ENCODE assay signal across 8 cellular contexts in genomic region chr4:108168672-108169562, GRCh38. TPM values are rescaled to one million over a fixed set of nuclear protein-coding genes. Genes with fewer than 3 reads are reported as not detected.
DNase-seq lines count a peak whose midpoint lies in the region; FAIRE-seq and TF ChIP-seq lines count a peak whose summit lies in the region.

Gene LEF1, minus strand, starts transcription at chr4:108168932. Its CDS starts 1,165 bp downstream, at chr4:108167767.

- H3K27ac ChIP-seq in H9 (ENCODE audit: insufficient read length, low read depth, low read length) (no peak within 1 kb of the TSS), H1 (ENCODE audit: low read depth, low read length) (no peak within 1 kb of the TSS), stomach smooth muscle (ENCODE audit: low read length) (no peak within 1 kb of the TSS)

- H3K4me3 Mint-ChIP-seq in H9 = peak within 1 kb of the TSS; percentile 48 to 91

- TF ChIP-seq RAD21 in H1 (IDR thresholded peaks at IDR 0.05 in 1 of 2, conservative IDR thresholded peaks at IDR 0.05 in 1 of 2; ENCODE audit: low read depth in 2 of 2, low read length in 2 of 2) = 0 out of 4 replicates have a peak, but pooled peaks of 1 of the 2 experiments have one; percentile 1

- H2AFZ ChIP-seq in H9 (ENCODE audit: low read length) = no peak within 1 kb of the TSS
- H2AFZ ChIP-seq in H1 (ENCODE audit: low read length) = no peak within 1 kb of the TSS; the same call in 1 of the 2 replicates

- H3K23me2 ChIP-seq in H9 (ENCODE audit: insufficient read length, low read depth, low read length, poor library complexity, severe bottlenecking) = peaks cover 39% of the 10 kb centered on the region
- peaks cover 35% of the 10 kb centered on the region for H3K23me2 ChIP-seq in H1 (ENCODE audit: low read depth, low read length)

- peaks cover 0 to 3% (median 0%) of the 10 kb centered on the region in 4 experiments; a peak in 1 of 8 replicates for H3K36me3 ChIP-seq in H1 (ENCODE audit: control insufficient read depth in 2 of 4, insufficient read depth in 4 of 4, low read length in 3 of 4)
- H3K36me3 ChIP-seq in stomach smooth muscle (ENCODE audit: control insufficient read depth in 2 of 2, insufficient read depth in 2 of 2, low read length in 2 of 2) = no peaks in the 10 kb centered on the region

- H3T11ph ChIP-seq in H9 (ENCODE audit: low read length) = no peak within 1 kb of the TSS

- no CpG with 5 or more reads among the region's 61 CpGs for WGBS in H9 (ENCODE audit: extremely low coverage, insufficient read length, low lambda C conversion rate)
- WGBS in H1 (ENCODE audit: extremely low coverage in 1 of 2, insufficient coverage in 1 of 2, insufficient read length in 1 of 2, insufficient replicate concordance in 2 of 2, low coverage in 1 of 2, low lambda C conversion rate in 2 of 2, missing lambda C conversion rate in 1 of 2), 2 experiments = 1% methylated on average over 53 of the region's 61 CpGs; no CpG with 5 or more reads in 1 of the 2 experiments

- no peaks in the 10 kb centered on the region for H4K20me1 ChIP-seq in H9 (ENCODE audit: control insufficient read depth, insufficient read depth, insufficient read length)
- peaks cover 3 to 9% of the 10 kb centered on the region in 2 experiments for H4K20me1 ChIP-seq in H1 (replicated peaks in 1 of 2; ENCODE audit: control insufficient read depth in 1 of 2, insufficient read depth in 2 of 2, low read length in 2 of 2)

- DNase-seq in DMS 273 treated with DMSO at 0.1 percent for 48 hours (lab: John Stamatoyannopoulos, UW) (peak; percentile 46), H9 (peak; percentile 74), NCI-H146 treated with DMSO at 0.1 percent for 48 hours (lab: John Stamatoyannopoulos, UW; ENCODE audit: unreplicated experiment) (peak; percentile 20), H1 (ENCODE audit: low read depth in 1 of 2, low spot score in 2 of 2) (peak; percentile 49 to 77), myocyte (ENCODE audit: low read depth) (peak; percentile 69), GOT3 (lab: John Stamatoyannopoulos, UW) (no peak)
- peak; percentile 72 to 77 for DNase-seq in activated CD4-positive, alpha-beta T cell treated with anti-CD3 and anti-CD28 coated beads, Interleukin-2, amount 50 U/mL, for 48 hours

- H3K4ac ChIP-seq in H9 (ENCODE audit: low read depth, low read length) (no peak within 1 kb of the TSS), H1 (replicated peaks; ENCODE audit: insufficient read length, low read depth, low read length) (no peak within 1 kb of the TSS)

- H3K56ac ChIP-seq in H9 (ENCODE audit: insufficient read length, low read depth, low read length) = no peak within 1 kb of the TSS
- no peak within 1 kb of the TSS for H3K56ac ChIP-seq in H1 (replicated peaks; ENCODE audit: insufficient read length, low read depth, low read length)

- H4K91ac ChIP-seq in H9 (ENCODE audit: insufficient read length, low read depth, low read length) = no peak within 1 kb of the TSS
- no peak within 1 kb of the TSS for H4K91ac ChIP-seq in H1 (replicated peaks; ENCODE audit: insufficient read length, low read length)

- H3K79me1 ChIP-seq in H9 (ENCODE audit: insufficient read depth, low read depth, low read length, poor library complexity, severe bottlenecking) = no peaks in the 10 kb centered on the region
- H3K79me1 ChIP-seq in H1 (ENCODE audit: low read depth, low read length) = no peaks in the 10 kb centered on the region

- H2BK12ac ChIP-seq in H9 (ENCODE audit: insufficient read length, low read depth, low read length) (no peak within 1 kb of the TSS), H1 (ENCODE audit: low read depth, low read length) (peak within 1 kb of the TSS; percentile 93)

- peaks cover 97% of the 10 kb centered on the region for H3K27me3 Mint-ChIP-seq in H9 (ENCODE audit: low read depth)

- H2BK20ac ChIP-seq in H9 (ENCODE audit: low read depth, low read length, poor library complexity, severe bottlenecking) (no peak within 1 kb of the TSS), H1 (ENCODE audit: low read length) (no peak within 1 kb of the TSS)

- H2AK5ac ChIP-seq in H9 (ENCODE audit: insufficient read length, low read length) (no peak within 1 kb of the TSS), H1 (ENCODE audit: low read depth, low read length) (no peak within 1 kb of the TSS; the same call in 1 of the 2 replicates)

- H3K18ac ChIP-seq in H9 (ENCODE audit: insufficient read length, low read depth, low read length) = no peak within 1 kb of the TSS
- no peak within 1 kb of the TSS; the same call in none of the 2 replicates for H3K18ac ChIP-seq in H1 (ENCODE audit: extremely low read depth, low read length)

- peaks cover 44 to 58% of the 10 kb centered on the region in 2 experiments for H3K4me1 Mint-ChIP-seq in H9

- H3K14ac ChIP-seq in H9 (ENCODE audit: insufficient read depth, low read length) (no peak within 1 kb of the TSS), H1 (ENCODE audit: insufficient read length) (no peak within 1 kb of the TSS)

- no peak within 1 kb of the TSS; a peak in 1 of 7 replicates for H3K27ac Mint-ChIP-seq in H9

- H3K4me2 ChIP-seq in H9 (ENCODE audit: insufficient read depth, insufficient read length, low read length) = peak within 1 kb of the TSS; percentile 89
- peak within 1 kb of the TSS; percentile 87 to 96 for H3K4me2 ChIP-seq in H1 (ENCODE audit: insufficient read depth in 1 of 2, low read depth in 2 of 2, low read length in 2 of 2)

- H3K4me3 ChIP-seq in H1 (ENCODE audit: extremely low read depth in 1 of 4, insufficient read depth in 2 of 4, low read depth in 3 of 4, low read length in 4 of 4) (peak within 1 kb of the TSS; percentile 52 to 76 (median 66)), stomach smooth muscle (ENCODE audit: low read length in 2 of 2) (peak within 1 kb of the TSS; percentile 66 to 78)

- TF ChIP-seq CTCF in H9 (conservative IDR thresholded peaks at IDR 0.05) (no peak), H1 (IDR thresholded peaks at IDR 0.05; ENCODE audit: control extremely low read depth in 1 of 3, insufficient read depth in 1 of 3, low read depth in 1 of 3, low read length in 3 of 3) (no peak)

- H3K79me2 ChIP-seq in H9 (ENCODE audit: insufficient read depth, low read length) (no peaks in the 10 kb centered on the region), H1 (ENCODE audit: control insufficient read depth in 1 of 2, insufficient read depth in 2 of 2, low read length in 2 of 2) (no peaks in the 10 kb centered on the region)

- TF ChIP-seq POLR2A in H1 (IDR thresholded peaks at IDR 0.05; ENCODE audit: control extremely low read depth in 1 of 2, low read depth in 2 of 2, low read length in 2 of 2) = no peak

- H2BK5ac ChIP-seq in H9 (ENCODE audit: insufficient read length, low read length) (no peak within 1 kb of the TSS), H1 (ENCODE audit: low read depth, low read length) (no peak within 1 kb of the TSS)

- H4K5ac ChIP-seq in H9 (ENCODE audit: insufficient read length, low read depth, low read length) (no peak within 1 kb of the TSS), H1 (ENCODE audit: insufficient read length, low read depth, low read length) (no peak within 1 kb of the TSS)

- H2BK15ac ChIP-seq in H9 (ENCODE audit: low read depth, low read length) (no peak within 1 kb of the TSS), H1 (ENCODE audit: low read length) (no peak within 1 kb of the TSS)

- H3K9ac ChIP-seq in H9 (ENCODE audit: extremely low read depth, insufficient read length, low read length) (no peak within 1 kb of the TSS), H1 (replicated peaks in 1 of 4; ENCODE audit: extremely low read depth in 1 of 4, low read depth in 3 of 4, low read length in 3 of 4) (peak within 1 kb of the TSS in 1 of 4 experiments; percentile 67; a peak in 3 of 7 replicates), stomach smooth muscle (ENCODE audit: low read length in 2 of 2) (no peak within 1 kb of the TSS)

- peaks cover 4% of the 10 kb centered on the region for H3K4me1 ChIP-seq in H9 (ENCODE audit: insufficient read depth, low read length)
- peaks cover 6 to 36% (median 14%) of the 10 kb centered on the region in 4 experiments for H3K4me1 ChIP-seq in H1 (replicated peaks in 1 of 4; ENCODE audit: control insufficient read depth in 3 of 4, insufficient read depth in 4 of 4, low read length in 3 of 4)
- peaks cover 34% of the 10 kb centered on the region for H3K4me1 ChIP-seq in stomach smooth muscle (ENCODE audit: control insufficient read depth, insufficient read depth, low read length)

- no peak within 1 kb of the TSS for H4K8ac ChIP-seq in H9 (replicated peaks; ENCODE audit: insufficient read length, low read depth, low read length)
- peak within 1 kb of the TSS; percentile 9 for H4K8ac ChIP-seq in H1 (ENCODE audit: extremely low read depth, insufficient read depth, low read length)

- no peak for FAIRE-seq in H1 (lab: Jason Lieb, UNC)

- H2BK120ac ChIP-seq in H9 (ENCODE audit: low read depth, low read length, poor library complexity, severe bottlenecking) (no peak within 1 kb of the TSS), H1 (replicated peaks; ENCODE audit: low read depth, low read length) (no peak within 1 kb of the TSS)

- H3K9me3 Mint-ChIP-seq in H9 = peaks cover 0 to 6% of the 10 kb centered on the region in 2 experiments; a peak in 3 of 5 replicates

- H3K23ac ChIP-seq in H9 (ENCODE audit: insufficient read length, low read depth, low read length) = no peak within 1 kb of the TSS
- no peak within 1 kb of the TSS for H3K23ac ChIP-seq in H1 (ENCODE audit: insufficient read length)

- peaks cover 83% of the 10 kb centered on the region for H3K27me3 ChIP-seq in H9 (ENCODE audit: insufficient read depth, low read length)
- peaks cover 63 to 96% (median 90%) of the 10 kb centered on the region in 4 experiments for H3K27me3 ChIP-seq in H1 (replicated peaks in 1 of 4; ENCODE audit: control insufficient read depth in 3 of 4, extremely low read depth in 1 of 4, insufficient read depth in 3 of 4, low read length in 3 of 4)
- peaks cover 58 to 92% of the 10 kb centered on the region in 2 donors for H3K27me3 ChIP-seq in stomach smooth muscle (ENCODE audit: control insufficient read depth in 1 of 2, insufficient read depth in 2 of 2, low read length in 2 of 2)

- POLR2A ChIA-PET in H1 (lab: Charles Lee; ENCODE audit: partially characterized antibody) = interaction anchor here (0.6 to 1.2 kb wide), 2 partner anchors 26 to 110 kb away, joined by 3 to 5 read pairs; no protein-coding TSS in a partner anchor

- CTCF ChIA-PET in H1 (lab: Charles Lee; ENCODE audit: partially characterized antibody) = interaction anchor here (0.5 to 1.2 kb wide), 7 partner anchors 12 to 210 kb away, joined by 3 to 4 read pairs (median 3); no protein-coding TSS in a partner anchor

- H3K9me3 ChIP-seq in H9 (ENCODE audit: control insufficient read depth, low read depth, low read length) = no peaks in the 10 kb centered on the region
- H3K9me3 ChIP-seq in H1 (ENCODE audit: insufficient read depth in 2 of 2, low read depth in 1 of 2, low read length in 1 of 2) = no peaks in the 10 kb centered on the region
- no peaks in the 10 kb centered on the region for H3K9me3 ChIP-seq in stomach smooth muscle (ENCODE audit: control insufficient read depth in 2 of 2, low read length in 2 of 2)

- TF ChIP-seq EP300 in H1 (IDR thresholded peaks at IDR 0.05; ENCODE audit: borderline replicate concordance in 1 of 2, low read depth in 2 of 2, low read length in 2 of 2) = no peak

- peaks cover 0 to 1% (median 0%) of the 10 kb centered on the region in 3 experiments; a peak in 1 of 7 replicates for H3K36me3 Mint-ChIP-seq in H9 (ENCODE audit: insufficient read depth in 1 of 3, low read depth in 3 of 3)

RNA-seq across cellular contexts. Expression of gene LEF1, which starts in this region (rescaled TPM):
- total RNA-seq in H9 (2021) = 2.5 and 3.4 TPM in 2 replicates
- total RNA-seq in H1 (2021; fragmentation: NEBNext Ultra II Directional; extraction: Animal tissue kit (Norgen Biotek cat#: 25700)) = 0.67 and 2.6 TPM in 2 replicates
- polyA plus RNA-seq in H1 (2011; rRNA removed) = 3.6 and 5.2 TPM in 2 replicates
- polyA plus RNA-seq in H1 (2011; cell fraction: cytosol; rRNA removed) = 3.1 TPM
- 3.4 TPM for polyA plus RNA-seq in H1 (2011; cell fraction: nucleus; rRNA removed)
- 1.3 to 2.7 TPM (median 2.0 TPM) in 4 replicates for polyA plus RNA-seq in H1 (2012, experiment 1 of 2)
- polyA plus RNA-seq in H1 (2012, experiment 2 of 2) = 0.62 TPM
- 0.12 TPM for polyA plus RNA-seq in H1 (2013, experiment 1 of 2)
- 0.20 TPM for polyA plus RNA-seq in H1 (2013, experiment 2 of 2)
- 3.6 and 5.4 TPM in 2 replicates for polyA minus RNA-seq in H1 (2011; rRNA and poly(A)+ RNA removed)
- polyA minus RNA-seq in H1 (2011; cell fraction: cytosol; rRNA and poly(A)+ RNA removed) = 1.6 TPM
- polyA minus RNA-seq in H1 (2011; cell fraction: nucleus; rRNA and poly(A)+ RNA removed) = 4.3 TPM
- total RNA-seq in myocyte = 3.0 and 7.3 TPM in 2 replicates
- 20.4 TPM for polyA plus RNA-seq in myocyte (2012)
